12 cellular contexts compared by ENCODE assay signal in the genomic region with DNA sequence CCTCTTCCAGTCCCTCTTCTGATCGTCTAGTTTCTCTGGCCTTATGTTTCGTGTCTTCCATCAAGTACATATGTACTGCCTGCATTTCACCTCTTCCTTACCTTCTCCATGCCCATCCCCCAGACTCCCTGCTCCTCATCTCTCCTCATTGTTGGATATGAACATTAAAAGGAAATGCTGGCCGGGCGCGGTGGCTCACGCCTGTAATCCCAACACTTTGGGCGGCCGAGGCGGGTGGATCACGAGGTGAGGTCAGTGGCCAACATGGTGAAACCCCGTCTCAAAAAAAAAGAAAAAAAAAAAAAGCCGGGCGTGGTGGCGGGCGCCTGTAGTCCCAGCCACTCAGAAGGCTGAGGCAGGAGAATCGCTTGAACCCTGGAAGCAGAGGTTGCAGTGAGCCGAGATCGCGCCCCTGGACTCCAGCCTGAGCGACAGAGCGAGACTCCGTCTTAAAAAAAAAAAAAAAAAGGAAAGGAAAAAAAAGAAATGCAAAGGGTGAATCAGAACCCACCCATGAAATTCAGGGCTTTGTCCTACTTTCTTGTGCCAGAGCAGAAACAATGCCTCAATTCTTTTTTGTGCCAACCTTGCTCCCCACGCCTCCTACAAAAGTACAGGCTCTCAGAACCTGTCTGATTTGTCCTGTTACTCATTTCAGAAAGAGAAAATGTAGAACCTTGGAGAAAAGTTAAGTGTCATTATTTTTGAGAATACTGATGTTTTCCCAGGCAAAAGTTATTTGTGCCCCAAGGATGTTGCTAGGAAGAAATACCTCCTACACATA. TPM values are rescaled to one million over a fixed set of nuclear protein-coding genes. Genes with fewer than 3 reads are reported as not detected.
DNase-seq lines count a peak whose midpoint lies in the region; ATAC-seq lines count a peak whose summit lies in the region.
"Had no signal": no experiment of that assay in that cellular context is flagged by ENCODE, and none has a peak within 500 bp of the region (broad histone marks: within the 10 kb centered on the region; RNA-seq: fewer than 3 reads in every experiment).

No MANE protein-coding gene starts in this region.

- no peaks in the 10 kb centered on the region for H3K36me3 ChIP-seq in iPS-18a (ENCODE audit: control insufficient read depth, low read depth, low read length)

- no peak for ATAC-seq in activated CD4-positive, alpha-beta T cell treated with anti-CD3 and anti-CD28 coated beads for 36 hours
- no peak for ATAC-seq in stimulated activated effector memory CD8-positive, alpha-beta T cell treated with anti-CD3 and anti-CD28 coated beads, Interleukin-12 subunit alpha, Interleukin-12 subunit beta, amount 100 ng/mL, for 72 hours
- ATAC-seq in HG03135 (IDR thresholded peaks at IDR 0.05; ENCODE audit: unreplicated experiment) = no peak
- no peak for ATAC-seq in GM21576 (IDR thresholded peaks at IDR 0.05; ENCODE audit: unreplicated experiment)
- ATAC-seq: A549 had no signal

- intact Hi-C loops in activated CD4-positive, alpha-beta T cell treated with anti-CD3 and anti-CD28 coated beads for 36 hours (cut with DNase I, micrococcal nuclease) = no loop called here

- H3K27me3 ChIP-seq in iPS-18a (ENCODE audit: control insufficient read depth, insufficient read depth, low read length) = peaks cover 18% of the 10 kb centered on the region
- H3K27me3 ChIP-seq: cardiac muscle cell, tibial nerve had no signal

- POLR2A ChIA-PET in activated CD4-positive, alpha-beta T cell treated with anti-CD3 and anti-CD28 coated beads, Interleukin-2, amount 10 ng/mL, durations not matched to agents 7 days and 5 days (lab: Charles Lee) = no interaction called here
- POLR2A ChIA-PET in activated CD4-positive, alpha-beta T cell treated with anti-CD3 and anti-CD28 coated beads for 36 hours (lab: Charles Lee) = no interaction called here
- POLR2A ChIA-PET in activated CD4-positive, alpha-beta memory T cell treated with anti-CD3 and anti-CD28 coated beads, Interleukin-2, amount 10 ng/mL, durations not matched to agents 7 days and 5 days (lab: Charles Lee) = no interaction called here

- H3K9ac ChIP-seq in iPS-18a (ENCODE audit: low read length) = no peak overlapping the region

- peaks cover 3% of the 10 kb centered on the region for H3K9me3 Mint-ChIP-seq in activated CD4-positive, alpha-beta T cell treated with anti-CD3 and anti-CD28 coated beads, Interleukin-2, amount 10 ng/mL, durations not matched to agents 7 days and 5 days
- H3K9me3 Mint-ChIP-seq in activated CD4-positive, alpha-beta T cell treated with anti-CD3 and anti-CD28 coated beads for 36 hours (ENCODE audit: low read depth) = no peaks in the 10 kb centered on the region
- no peaks in the 10 kb centered on the region for H3K9me3 Mint-ChIP-seq in activated CD4-positive, alpha-beta memory T cell treated with anti-CD3 and anti-CD28 coated beads, Interleukin-2, amount 10 ng/mL, durations not matched to agents 7 days and 5 days
- H3K9me3 Mint-ChIP-seq in stimulated activated effector memory CD8-positive, alpha-beta T cell treated with anti-CD3 and anti-CD28 coated beads, Interleukin-12 subunit alpha, Interleukin-12 subunit beta, amount 100 ng/mL, for 72 hours = no peaks in the 10 kb centered on the region

- H3K4me3 Mint-ChIP-seq in activated CD4-positive, alpha-beta T cell treated with anti-CD3 and anti-CD28 coated beads, Interleukin-2, amount 10 ng/mL, durations not matched to agents 7 days and 5 days = peak overlapping the region; percentile 18
- no peak overlapping the region for H3K4me3 Mint-ChIP-seq in activated CD4-positive, alpha-beta T cell treated with anti-CD3 and anti-CD28 coated beads for 36 hours
- H3K4me3 Mint-ChIP-seq in activated CD4-positive, alpha-beta memory T cell treated with anti-CD3 and anti-CD28 coated beads, Interleukin-2, amount 10 ng/mL, durations not matched to agents 7 days and 5 days = peak overlapping the region; percentile 31
- H3K4me3 Mint-ChIP-seq in stimulated activated effector memory CD8-positive, alpha-beta T cell treated with anti-CD3 and anti-CD28 coated beads, Interleukin-12 subunit alpha, Interleukin-12 subunit beta, amount 100 ng/mL, for 72 hours = peak overlapping the region; percentile 88

- peak overlapping the region; percentile 94 for H3K4me3 ChIP-seq in iPS-18a (ENCODE audit: low read length)
- H3K4me3 ChIP-seq: A549 had no signal

- peaks cover 9% of the 10 kb centered on the region for H3K27me3 Mint-ChIP-seq in activated CD4-positive, alpha-beta T cell treated with anti-CD3 and anti-CD28 coated beads, Interleukin-2, amount 10 ng/mL, durations not matched to agents 7 days and 5 days
- no peaks in the 10 kb centered on the region for H3K27me3 Mint-ChIP-seq in activated CD4-positive, alpha-beta T cell treated with anti-CD3 and anti-CD28 coated beads for 36 hours
- H3K27me3 Mint-ChIP-seq in activated CD4-positive, alpha-beta memory T cell treated with anti-CD3 and anti-CD28 coated beads, Interleukin-2, amount 10 ng/mL, durations not matched to agents 7 days and 5 days = no peaks in the 10 kb centered on the region

- CTCF ChIA-PET in activated CD4-positive, alpha-beta T cell treated with anti-CD3 and anti-CD28 coated beads, Interleukin-2, amount 10 ng/mL, durations not matched to agents 7 days and 5 days (lab: Charles Lee) = interaction anchor here (1.4 kb wide), 1 partner anchor 17 kb away, joined by 4 read pairs; no protein-coding TSS in a partner anchor
- CTCF ChIA-PET in activated CD4-positive, alpha-beta T cell treated with anti-CD3 and anti-CD28 coated beads for 36 hours (lab: Charles Lee) = no interaction called here
- CTCF ChIA-PET in activated CD4-positive, alpha-beta memory T cell treated with anti-CD3 and anti-CD28 coated beads, Interleukin-2, amount 10 ng/mL, durations not matched to agents 7 days and 5 days (lab: Charles Lee) = no interaction called here

- H3K36me3 Mint-ChIP-seq in activated CD4-positive, alpha-beta T cell treated with anti-CD3 and anti-CD28 coated beads, Interleukin-2, amount 10 ng/mL, durations not matched to agents 7 days and 5 days (ENCODE audit: low read depth) = peaks cover 21% of the 10 kb centered on the region
- H3K36me3 Mint-ChIP-seq in activated CD4-positive, alpha-beta T cell treated with anti-CD3 and anti-CD28 coated beads for 36 hours (ENCODE audit: low read depth) = peaks cover 20% of the 10 kb centered on the region
- peaks cover 22% of the 10 kb centered on the region for H3K36me3 Mint-ChIP-seq in activated CD4-positive, alpha-beta memory T cell treated with anti-CD3 and anti-CD28 coated beads, Interleukin-2, amount 10 ng/mL, durations not matched to agents 7 days and 5 days (ENCODE audit: low read depth)
- peaks cover 37% of the 10 kb centered on the region for H3K36me3 Mint-ChIP-seq in stimulated activated effector memory CD8-positive, alpha-beta T cell treated with anti-CD3 and anti-CD28 coated beads, Interleukin-12 subunit alpha, Interleukin-12 subunit beta, amount 100 ng/mL, for 72 hours

- no peak overlapping the region for H3K27ac Mint-ChIP-seq in activated CD4-positive, alpha-beta T cell treated with anti-CD3 and anti-CD28 coated beads, Interleukin-2, amount 10 ng/mL, durations not matched to agents 7 days and 5 days
- H3K27ac Mint-ChIP-seq in activated CD4-positive, alpha-beta T cell treated with anti-CD3 and anti-CD28 coated beads for 36 hours = no peak overlapping the region
- H3K27ac Mint-ChIP-seq in activated CD4-positive, alpha-beta memory T cell treated with anti-CD3 and anti-CD28 coated beads, Interleukin-2, amount 10 ng/mL, durations not matched to agents 7 days and 5 days = no peak overlapping the region
- H3K27ac Mint-ChIP-seq in stimulated activated effector memory CD8-positive, alpha-beta T cell treated with anti-CD3 and anti-CD28 coated beads, Interleukin-12 subunit alpha, Interleukin-12 subunit beta, amount 100 ng/mL, for 72 hours = peak overlapping the region; percentile 96

- H3K27ac ChIP-seq in iPS-18a (ENCODE audit: low read length) = no peak overlapping the region
- H3K27ac ChIP-seq: A549, cardiac muscle cell had no signal

- peaks cover 28% of the 10 kb centered on the region for H3K4me1 Mint-ChIP-seq in activated CD4-positive, alpha-beta T cell treated with anti-CD3 and anti-CD28 coated beads, Interleukin-2, amount 10 ng/mL, durations not matched to agents 7 days and 5 days
- peaks cover 27% of the 10 kb centered on the region for H3K4me1 Mint-ChIP-seq in activated CD4-positive, alpha-beta T cell treated with anti-CD3 and anti-CD28 coated beads for 36 hours
- H3K4me1 Mint-ChIP-seq in activated CD4-positive, alpha-beta memory T cell treated with anti-CD3 and anti-CD28 coated beads, Interleukin-2, amount 10 ng/mL, durations not matched to agents 7 days and 5 days = peaks cover 26% of the 10 kb centered on the region
- peaks cover 27% of the 10 kb centered on the region for H3K4me1 Mint-ChIP-seq in stimulated activated effector memory CD8-positive, alpha-beta T cell treated with anti-CD3 and anti-CD28 coated beads, Interleukin-12 subunit alpha, Interleukin-12 subunit beta, amount 100 ng/mL, for 72 hours

- peaks cover 16% of the 10 kb centered on the region for H3K4me1 ChIP-seq in iPS-18a (ENCODE audit: control insufficient read depth, low read depth, low read length)

- DNase-seq in activated CD4-positive, alpha-beta T cell treated with anti-CD3 and anti-CD28 coated beads, Interleukin-2, amount 10 ng/mL, durations not matched to agents 7 days and 5 days = no peak
- DNase-seq in activated CD4-positive, alpha-beta T cell treated with anti-CD3 and anti-CD28 coated beads for 36 hours = no peak
- no peak for DNase-seq in activated CD4-positive, alpha-beta memory T cell treated with anti-CD3 and anti-CD28 coated beads, Interleukin-2, amount 10 ng/mL, durations not matched to agents 7 days and 5 days
- DNase-seq in stimulated activated effector memory CD8-positive, alpha-beta T cell treated with anti-CD3 and anti-CD28 coated beads, Interleukin-12 subunit alpha, Interleukin-12 subunit beta, amount 100 ng/mL, for 72 hours (ENCODE audit: low spot score in 2 of 2) = no peak
- DNase-seq in DMS53 (lab: John Stamatoyannopoulos, UW) = no peak
- DNase-seq: DMS79 had no signal

- no peaks in the 10 kb centered on the region for H3K9me3 ChIP-seq in iPS-18a (ENCODE audit: control insufficient read depth, low read depth, low read length)
- H3K9me3 ChIP-seq: A549, tibial nerve had no signal

RNA-seq across cellular contexts. Expression of a gene that starts 1.5 kb away (rescaled TPM):
- total RNA-seq in activated CD4-positive, alpha-beta T cell treated with anti-CD3 and anti-CD28 coated beads, Interleukin-2, amount 10 ng/mL, durations not matched to agents 7 days and 5 days = 10 to 100 TPM; 46.6 to 52.1 TPM
- total RNA-seq in activated CD4-positive, alpha-beta T cell treated with anti-CD3 and anti-CD28 coated beads for 36 hours = 10 to 100 TPM; 60.6 to 81.4 TPM
- total RNA-seq in activated CD4-positive, alpha-beta memory T cell treated with anti-CD3 and anti-CD28 coated beads, Interleukin-2, amount 10 ng/mL, durations not matched to agents 7 days and 5 days = 10 to 100 TPM; 44.8 to 45.1 TPM
